ENCODE assay signal across 10 cellular contexts in the genomic region with DNA sequence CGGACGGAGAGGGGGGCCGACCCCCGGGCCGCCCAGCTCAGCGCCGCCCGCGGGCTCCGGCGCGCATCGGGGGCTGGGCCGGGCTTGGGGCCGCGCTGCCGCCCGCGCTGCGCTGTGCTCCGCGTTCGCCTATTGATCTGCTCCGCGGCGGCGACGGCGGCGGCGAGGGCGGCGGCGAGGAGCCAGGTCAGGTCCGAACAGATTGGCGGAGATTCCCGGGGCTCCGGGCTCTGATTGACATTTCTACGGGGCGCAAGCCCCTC. TPM values are rescaled to one million over a fixed set of nuclear protein-coding genes. Genes with fewer than 3 reads are reported as not detected.
DNase-seq lines count a peak whose midpoint lies in the region; ATAC-seq, FAIRE-seq and TF ChIP-seq lines count a peak whose summit lies in the region.
"Had no signal": no experiment of that assay in that cellular context is flagged by ENCODE, and none has a peak within 500 bp of the region (broad histone marks: within the 10 kb centered on the region; RNA-seq: fewer than 3 reads in every experiment).

No MANE protein-coding gene starts in this region.

- H3K36me3 Mint-ChIP-seq in activated CD4-positive, alpha-beta T cell treated with anti-CD3 and anti-CD28 coated beads, Interleukin-2, amount 10 ng/mL, durations not matched to agents 24 days and 14 days (ENCODE audit: low read depth) = peaks cover 16% of the 10 kb centered on the region
- peaks cover 11% of the 10 kb centered on the region for H3K36me3 Mint-ChIP-seq in activated naive CD8-positive, alpha-beta T cell treated with anti-CD3 and anti-CD28 coated beads, Interleukin-2, amount 10 ng/mL, durations not matched to agents 7 days and 5 days
- H3K36me3 Mint-ChIP-seq: CD8-positive, alpha-beta T cell had no signal

- H3K79me2 ChIP-seq in keratinocyte (ENCODE audit: control insufficient read depth, insufficient read depth, low read length) = no peaks in the 10 kb centered on the region

- no peaks in the 10 kb centered on the region for H3K9me3 ChIP-seq in keratinocyte (ENCODE audit: control insufficient read depth, low read depth, low read length)
- H3K9me3 ChIP-seq in stomach smooth muscle (ENCODE audit: control insufficient read depth in 2 of 2, low read length in 2 of 2) = no peaks in the 10 kb centered on the region

- peak overlapping the region; percentile 89 for H3K9ac ChIP-seq in keratinocyte (ENCODE audit: control insufficient read depth, extremely low read depth, insufficient read depth, low read length)
- peak overlapping the region in 1 of 2 donors; percentile 37 for H3K9ac ChIP-seq in stomach smooth muscle (ENCODE audit: low read length in 2 of 2)

- H3K27me3 ChIP-seq in keratinocyte (ENCODE audit: control insufficient read depth, extremely low read depth, insufficient read depth, low read length) (no peaks in the 10 kb centered on the region), stomach smooth muscle (ENCODE audit: control insufficient read depth in 1 of 2, insufficient read depth in 2 of 2, low read length in 2 of 2) (peaks cover 64 to 90% of the 10 kb centered on the region in 2 donors)

- no peak for FAIRE-seq in keratinocyte (lab: Jason Lieb, UNC)

- H3K4me2 ChIP-seq in keratinocyte (ENCODE audit: control insufficient read depth, extremely low read depth, insufficient read depth, low read depth, low read length) = peak overlapping the region; percentile 80

- H3K36me3 ChIP-seq in keratinocyte (ENCODE audit: control insufficient read depth in 2 of 2, extremely low read depth in 1 of 2, insufficient read depth in 2 of 2, low read length in 2 of 2) (no peaks in the 10 kb centered on the region), stomach smooth muscle (ENCODE audit: control insufficient read depth in 2 of 2, insufficient read depth in 2 of 2, low read length in 2 of 2) (no peaks in the 10 kb centered on the region)

- intact Hi-C loops in activated CD4-positive, alpha-beta T cell treated with anti-CD3 and anti-CD28 coated beads, Interleukin-2, amount 10 ng/mL, durations not matched to agents 24 days and 14 days (cut with micrococcal nuclease) = loop anchor here (2.0 to 10.0 kb wide), 5 partner anchors 341 to 1229 kb away; partner anchors contain the start of genes IRX5 and IRX6

- H3K9me3 Mint-ChIP-seq in activated CD4-positive, alpha-beta T cell treated with anti-CD3 and anti-CD28 coated beads, Interleukin-2, amount 10 ng/mL, durations not matched to agents 24 days and 14 days = peaks cover 10% of the 10 kb centered on the region
- H3K9me3 Mint-ChIP-seq in activated naive CD8-positive, alpha-beta T cell treated with anti-CD3 and anti-CD28 coated beads, Interleukin-2, amount 10 ng/mL, durations not matched to agents 7 days and 5 days = peaks cover 4% of the 10 kb centered on the region
- H3K9me3 Mint-ChIP-seq: CD8-positive, alpha-beta T cell had no signal

- POLR2A ChIA-PET in activated naive CD8-positive, alpha-beta T cell treated with anti-CD3 and anti-CD28 coated beads, Interleukin-2, amount 10 ng/mL, durations not matched to agents 7 days and 5 days (lab: Charles Lee) = no interaction called here

- peak; percentile 66 for DNase-seq in activated CD4-positive, alpha-beta T cell treated with anti-CD3 and anti-CD28 coated beads, Interleukin-2, amount 10 ng/mL, durations not matched to agents 24 days and 14 days
- no peak for DNase-seq in activated CD4-positive, alpha-beta T cell treated with anti-CD3 and anti-CD28 coated beads for 4 hours
- peak; percentile 40 for DNase-seq in activated naive CD8-positive, alpha-beta T cell treated with anti-CD3 and anti-CD28 coated beads, Interleukin-2, amount 10 ng/mL, durations not matched to agents 7 days and 5 days
- DNase-seq in keratinocyte (ENCODE audit: low read depth, low spot score) (no peak), DMS153 (lab: John Stamatoyannopoulos, UW) (no peak)
- DNase-seq in central memory CD4-positive, alpha-beta T cell = no peak
- DNase-seq: CD8-positive, alpha-beta T cell; stimulated activated CD4-positive, alpha-beta T cell treated with anti-CD3 and anti-CD28 coated beads, Interleukin-2, amount 100 ng/mL, for 48 hours had no signal

- H2AFZ ChIP-seq in keratinocyte (ENCODE audit: control insufficient read depth, low read length) = peak overlapping the region; percentile 97

- no peaks in the 10 kb centered on the region for H4K20me1 ChIP-seq in keratinocyte (ENCODE audit: control insufficient read depth, extremely low read depth, insufficient read depth, low read length)

- TF ChIP-seq CTCF in keratinocyte (optimal IDR thresholded peaks at IDR 0.05 in 1 of 3, IDR thresholded peaks at IDR 0.05 in 1 of 3, conservative IDR thresholded peaks at IDR 0.05 in 1 of 3; ENCODE audit: extremely low read depth in 1 of 3, insufficient read depth in 2 of 3, low read length in 3 of 3) = no peak

- H3K4me3 ChIP-seq in keratinocyte (ENCODE audit: control insufficient read depth in 2 of 3, extremely low read depth in 1 of 3, insufficient read depth in 2 of 3, low read depth in 1 of 3, low read length in 3 of 3) (peak overlapping the region; percentile 77 to 91 (median 82)), stomach smooth muscle (ENCODE audit: low read length in 2 of 2) (peak overlapping the region; percentile 75 to 79)

- no peak for ATAC-seq in activated naive CD8-positive, alpha-beta T cell treated with anti-CD3 and anti-CD28 coated beads, Interleukin-2, amount 10 ng/mL, durations not matched to agents 7 days and 5 days (ENCODE audit: low read depth)
- ATAC-seq in HG02763 (IDR thresholded peaks at IDR 0.05; ENCODE audit: unreplicated experiment) = no peak
- ATAC-seq: CD8-positive, alpha-beta T cell had no signal

- no peak overlapping the region for H3K27ac Mint-ChIP-seq in activated CD4-positive, alpha-beta T cell treated with anti-CD3 and anti-CD28 coated beads, Interleukin-2, amount 10 ng/mL, durations not matched to agents 24 days and 14 days
- no peak overlapping the region for H3K27ac Mint-ChIP-seq in activated naive CD8-positive, alpha-beta T cell treated with anti-CD3 and anti-CD28 coated beads, Interleukin-2, amount 10 ng/mL, durations not matched to agents 7 days and 5 days
- H3K27ac Mint-ChIP-seq: CD8-positive, alpha-beta T cell had no signal

- H3K9me1 ChIP-seq in keratinocyte (ENCODE audit: control insufficient read depth, extremely low read depth, insufficient read depth, low read length) = no peaks in the 10 kb centered on the region

- H3K27ac ChIP-seq in keratinocyte (ENCODE audit: control insufficient read depth, insufficient read depth, low read length) (peak overlapping the region; percentile 91), stomach smooth muscle (ENCODE audit: low read length) (no peak overlapping the region)

- H3K27me3 Mint-ChIP-seq in activated CD4-positive, alpha-beta T cell treated with anti-CD3 and anti-CD28 coated beads, Interleukin-2, amount 10 ng/mL, durations not matched to agents 24 days and 14 days = peaks cover 75% of the 10 kb centered on the region
- H3K27me3 Mint-ChIP-seq in activated naive CD8-positive, alpha-beta T cell treated with anti-CD3 and anti-CD28 coated beads, Interleukin-2, amount 10 ng/mL, durations not matched to agents 7 days and 5 days = peaks cover 77% of the 10 kb centered on the region

- H3K4me1 Mint-ChIP-seq in activated CD4-positive, alpha-beta T cell treated with anti-CD3 and anti-CD28 coated beads, Interleukin-2, amount 10 ng/mL, durations not matched to agents 24 days and 14 days = peaks cover 25% of the 10 kb centered on the region
- H3K4me1 Mint-ChIP-seq in activated naive CD8-positive, alpha-beta T cell treated with anti-CD3 and anti-CD28 coated beads, Interleukin-2, amount 10 ng/mL, durations not matched to agents 7 days and 5 days = peaks cover 29% of the 10 kb centered on the region

- H3K4me3 Mint-ChIP-seq in activated CD4-positive, alpha-beta T cell treated with anti-CD3 and anti-CD28 coated beads, Interleukin-2, amount 10 ng/mL, durations not matched to agents 24 days and 14 days = peak overlapping the region; percentile 89
- H3K4me3 Mint-ChIP-seq in activated naive CD8-positive, alpha-beta T cell treated with anti-CD3 and anti-CD28 coated beads, Interleukin-2, amount 10 ng/mL, durations not matched to agents 7 days and 5 days = peak overlapping the region; percentile 83

- no peaks in the 10 kb centered on the region for H3K4me1 ChIP-seq in keratinocyte (ENCODE audit: control insufficient read depth, extremely low read depth, insufficient read depth, low read length)
- H3K4me1 ChIP-seq in stomach smooth muscle (ENCODE audit: control insufficient read depth, insufficient read depth, low read length) = peaks cover 54% of the 10 kb centered on the region

- dilution Hi-C loops in keratinocyte (cut with MboI; ENCODE audit: extremely low pct_ligation_motif_present, low sequenced_read_pairs) = no loop called here

RNA-seq across cellular contexts. Expression of gene IRX3, which starts 0.6 kb away (rescaled TPM):
- total RNA-seq in activated CD4-positive, alpha-beta T cell treated with anti-CD3 and anti-CD28 coated beads, Interleukin-2, amount 10 ng/mL, durations not matched to agents 24 days and 14 days = 0.43 and 1.4 TPM in 2 replicates
- total RNA-seq in activated naive CD8-positive, alpha-beta T cell treated with anti-CD3 and anti-CD28 coated beads, Interleukin-2, amount 10 ng/mL, durations not matched to agents 7 days and 5 days = not detected
- 1.7 to 3.3 TPM (median 2.7 TPM) in 3 replicates for polyA plus RNA-seq in keratinocyte
- 16.3 TPM for polyA plus RNA-seq in keratinocyte (2011; ENCODE audit: low read depth)
- 1.5 and 4.3 TPM in 2 replicates for polyA plus RNA-seq in keratinocyte (2011; cell fraction: cytosol; rRNA removed)
- polyA plus RNA-seq in keratinocyte (2011; cell fraction: nucleus; rRNA removed) = 2.9 and 4.9 TPM in 2 replicates
- polyA plus RNA-seq in keratinocyte (2012; ENCODE audit: low replicate concordance) = 4.6 and 14.4 TPM in 2 replicates
- polyA minus RNA-seq in keratinocyte = 0.23 to 1.0 TPM (median 0.63 TPM) in 3 replicates
- polyA minus RNA-seq in keratinocyte (2011; cell fraction: cytosol; rRNA and poly(A)+ RNA removed) = 6.9 TPM
- 2.5 and 3.0 TPM in 2 replicates for polyA minus RNA-seq in keratinocyte (2011; cell fraction: nucleus; rRNA and poly(A)+ RNA removed)
- total RNA-seq: CD8-positive, alpha-beta T cell had no signal

Comparison
In these comparisons a context has a peak if more than half of its experiments do, and no peak if none do; other contexts are left out.
1. DNase-seq: peak in activated CD4-positive, alpha-beta T cell treated with anti-CD3 and anti-CD28 coated beads, Interleukin-2, amount 10 ng/mL, durations not matched to agents 24 days and 14 days (single experiment) and activated naive CD8-positive, alpha-beta T cell treated with anti-CD3 and anti-CD28 coated beads, Interleukin-2, amount 10 ng/mL, durations not matched to agents 7 days and 5 days (single experiment); none in activated CD4-positive, alpha-beta T cell treated with anti-CD3 and anti-CD28 coated beads for 4 hours (0 of 2), keratinocyte (single experiment), central memory CD4-positive, alpha-beta T cell (single experiment) and DMS153 (single experiment).